Comparison of ENCODE assay signal across 8 cellular contexts in the genomic region with DNA sequence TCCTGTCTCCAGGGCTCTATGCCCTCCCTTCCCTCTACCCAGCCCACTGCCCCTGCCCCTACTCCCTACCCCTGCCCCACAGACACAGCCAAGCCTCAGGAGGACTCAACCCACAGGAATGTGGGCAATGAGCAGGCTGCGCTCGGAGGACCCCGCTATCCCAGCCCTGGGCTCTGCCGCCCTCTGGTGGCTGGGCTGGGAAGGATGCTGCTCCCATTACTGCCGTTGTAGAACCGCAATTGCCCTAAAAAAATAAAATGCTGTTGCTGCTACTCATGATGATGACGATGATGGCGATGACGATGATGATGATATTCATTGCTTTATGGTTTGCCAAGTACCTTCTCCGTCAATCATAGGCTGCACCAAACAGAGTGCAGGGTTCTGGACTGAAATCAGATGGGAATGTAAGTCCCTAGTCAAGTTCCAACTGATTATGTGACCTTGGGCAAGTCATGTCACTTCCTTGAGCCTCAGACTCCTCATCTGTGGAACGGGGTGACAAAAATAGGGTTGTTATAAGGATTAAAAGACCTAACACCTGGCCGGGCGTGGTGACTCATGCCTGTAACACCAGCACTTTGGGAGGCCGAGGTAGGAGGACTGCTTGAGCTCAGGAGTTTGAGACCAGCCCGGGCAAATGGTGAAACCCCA. TPM values are rescaled to one million over a fixed set of nuclear protein-coding genes. Genes with fewer than 3 reads are reported as not detected.
DNase-seq lines count a peak whose midpoint lies in the region; ATAC-seq and TF ChIP-seq lines count a peak whose summit lies in the region.

No MANE protein-coding gene starts in this region.

- CTCF ChIA-PET in activated CD4-positive, alpha-beta memory T cell treated with anti-CD3 and anti-CD28 coated beads, Interleukin-2, amount 10 ng/mL, durations not matched to agents 7 days and 5 days (lab: Charles Lee) = interaction anchor here (0.6 to 10.4 kb wide), 11 partner anchors 15 to 175 kb away, joined by 3 to 207 read pairs (median 4); partner anchors contain the start of gene FAM131C

- H3K9me3 Mint-ChIP-seq in activated CD4-positive, alpha-beta memory T cell treated with anti-CD3 and anti-CD28 coated beads, Interleukin-2, amount 10 ng/mL, durations not matched to agents 7 days and 5 days = no peaks in the 10 kb centered on the region

- TF ChIP-seq CTCF in dorsolateral prefrontal cortex (IDR thresholded peaks at IDR 0.05 in 54 of 56, conservative IDR thresholded peaks at IDR 0.05 in 2 of 56; ENCODE audit: low read depth in 1 of 56, partially characterized antibody in 56 of 56) = peak; percentile 58 to 97 (median 91)

- intact Hi-C loops in dorsolateral prefrontal cortex (cut with DNase I) = loop anchor here (1.0 to 10.0 kb wide), 3 partner anchors 109 to 183 kb away; partner anchors contain the start of gene SRARP (in 1 of the 2)

- no peak overlapping the region for H3K27ac ChIP-seq in dorsolateral prefrontal cortex

- POLR2A ChIA-PET in activated CD4-positive, alpha-beta memory T cell treated with anti-CD3 and anti-CD28 coated beads, Interleukin-2, amount 10 ng/mL, durations not matched to agents 7 days and 5 days (lab: Charles Lee) = interaction anchor here (1.0 to 3.3 kb wide), 2 partner anchors 29 to 108 kb away, joined by 3 to 14 read pairs; no protein-coding TSS in a partner anchor

- peak; percentile 84 for DNase-seq in AG08396 (ENCODE audit: low spot score)
- peak; percentile 71 for DNase-seq in GM19240 (ENCODE audit: insufficient read length, low spot score)
- DNase-seq in NCI-H69 (lab: John Stamatoyannopoulos, UW) = peak; percentile 53
- peak; percentile 78 for DNase-seq in activated CD4-positive, alpha-beta memory T cell treated with anti-CD3 and anti-CD28 coated beads, Interleukin-2, amount 10 ng/mL, durations not matched to agents 7 days and 5 days
- DNase-seq in dorsolateral prefrontal cortex = peak in 9 of 10 donors; percentile 37 to 81 (median 64)
- peak; percentile 68 for DNase-seq in medulla oblongata (ENCODE audit: extremely low spot score)
- peak; percentile 57 for DNase-seq in stimulated activated CD8-positive, alpha-beta memory T cell treated with anti-CD3 and anti-CD28 coated beads, Interleukin-15, amount 100 ng/mL, for 48 hours (ENCODE audit: low read depth in 2 of 2)

- no peak overlapping the region for H3K27ac Mint-ChIP-seq in activated CD4-positive, alpha-beta memory T cell treated with anti-CD3 and anti-CD28 coated beads, Interleukin-2, amount 10 ng/mL, durations not matched to agents 7 days and 5 days

- H3K27me3 ChIP-seq in dorsolateral prefrontal cortex = peaks cover 0 to 25% (median 2%) of the 10 kb centered on the region in 45 donors

- no peak overlapping the region for H3K4me3 ChIP-seq in dorsolateral prefrontal cortex

- peaks cover 5% of the 10 kb centered on the region for H3K4me1 Mint-ChIP-seq in activated CD4-positive, alpha-beta memory T cell treated with anti-CD3 and anti-CD28 coated beads, Interleukin-2, amount 10 ng/mL, durations not matched to agents 7 days and 5 days

- H3K36me3 Mint-ChIP-seq in activated CD4-positive, alpha-beta memory T cell treated with anti-CD3 and anti-CD28 coated beads, Interleukin-2, amount 10 ng/mL, durations not matched to agents 7 days and 5 days (ENCODE audit: low read depth) = no peaks in the 10 kb centered on the region

- ATAC-seq in HG03135 (IDR thresholded peaks at IDR 0.05; ENCODE audit: unreplicated experiment) = no peak

- H3K27me3 Mint-ChIP-seq in activated CD4-positive, alpha-beta memory T cell treated with anti-CD3 and anti-CD28 coated beads, Interleukin-2, amount 10 ng/mL, durations not matched to agents 7 days and 5 days = peaks cover 14% of the 10 kb centered on the region

- H3K4me3 Mint-ChIP-seq in activated CD4-positive, alpha-beta memory T cell treated with anti-CD3 and anti-CD28 coated beads, Interleukin-2, amount 10 ng/mL, durations not matched to agents 7 days and 5 days = no peak overlapping the region

RNA-seq across cellular contexts. Expression of gene ARHGEF19, which starts 24.6 kb away (rescaled TPM):
- total RNA-seq in activated CD4-positive, alpha-beta memory T cell treated with anti-CD3 and anti-CD28 coated beads, Interleukin-2, amount 10 ng/mL, durations not matched to agents 7 days and 5 days = 1 to 10 TPM; 6.9 to 7.6 TPM
- total RNA-seq in dorsolateral prefrontal cortex = 1 to 10 TPM in 92 of 120 experiments, under 1 TPM in 28; 0.25 to 6.1 (median 1.6) TPM

RNA-seq across cellular contexts. Expression of gene EPHA2, which starts 32.0 kb away (rescaled TPM):
- not detected for total RNA-seq in activated CD4-positive, alpha-beta memory T cell treated with anti-CD3 and anti-CD28 coated beads, Interleukin-2, amount 10 ng/mL, durations not matched to agents 7 days and 5 days
- 10 to 100 TPM in 5 of 120 experiments, 1 to 10 TPM in 115; 1.4 to 14.6 (median 4.4) TPM for total RNA-seq in dorsolateral prefrontal cortex

RNA-seq across cellular contexts. Expression of gene CPLANE2, which starts 49.1 kb away (rescaled TPM):
- 1 to 10 TPM; 7.9 to 8.7 TPM for total RNA-seq in activated CD4-positive, alpha-beta memory T cell treated with anti-CD3 and anti-CD28 coated beads, Interleukin-2, amount 10 ng/mL, durations not matched to agents 7 days and 5 days
- 10 to 100 TPM in 117 of 120 experiments, 1 to 10 TPM in 3; 8.3 to 46.2 (median 18.1) TPM for total RNA-seq in dorsolateral prefrontal cortex
